8 cellular contexts compared by ENCODE assay signal in genomic region chr1:120942223-120942944, GRCh38. TPM values are rescaled to one million over a fixed set of nuclear protein-coding genes. Genes with fewer than 3 reads are reported as not detected.
DNase-seq lines count a peak whose midpoint lies in the region; ATAC-seq and TF ChIP-seq lines count a peak whose summit lies in the region.
"Not testable (repeated sequence)": the region's sequence is repeated elsewhere in the genome, so short reads cannot be mapped to it uniquely, and the experiment has no call there.

No MANE protein-coding gene starts in this region.

- not testable (repeated sequence) for H3K4me1 ChIP-seq in PC-3 (ENCODE audit: insufficient read depth, low read length); esophagus (ENCODE audit: control insufficient read depth in 2 of 2, insufficient read depth in 2 of 2, low read length in 1 of 2); mucosa of rectum (ENCODE audit: control insufficient read depth in 2 of 2, insufficient read depth in 2 of 2, low read length in 2 of 2)

- H3F3A ChIP-seq in PC-3 (ENCODE audit: low read length, unreplicated experiment), result not testable (repeated sequence)

- DNase-seq in COR-L47 (lab: John Stamatoyannopoulos, UW) (peak; percentile 13), PC-3 (peak; percentile 66)
- DNase-seq in activated T-cell treated with anti-CD3 and anti-CD28 coated beads, Interleukin-2, amount 50 U/mL, for 4 hours, result peak; percentile 65
- DNase-seq in stimulated activated CD8-positive, alpha-beta memory T cell treated with anti-CD3 and anti-CD28 coated beads, Interleukin-15, amount 100 ng/mL, for 1 hour (ENCODE audit: low read depth), result peak; percentile 50

- H3K4me2 ChIP-seq in PC-3 (ENCODE audit: low read length), result peak overlapping the region; percentile 52

- BruUV-seq in PC-3 (replicated peaks; lab: Mats Ljungman, UMichigan), result TSS peak; percentile 100

- H3K9ac ChIP-seq in PC-3 (ENCODE audit: low read length) (peak overlapping the region; percentile 51), mucosa of rectum (ENCODE audit: low read depth in 1 of 2, low read length in 2 of 2) (peak overlapping the region; percentile 72 to 77)

- not testable (repeated sequence) for H3K27me3 ChIP-seq in PC-3 (ENCODE audit: low read length); esophagus (ENCODE audit: control insufficient read depth in 1 of 2, insufficient read depth in 2 of 2, low read length in 2 of 2); mucosa of rectum (ENCODE audit: control insufficient read depth in 2 of 2, insufficient read depth in 2 of 2, low read length in 2 of 2)

- H4K20me1 ChIP-seq in PC-3 (ENCODE audit: low read length), result not testable (repeated sequence)

- H3K27me3 Mint-ChIP-seq in activated T-cell treated with anti-CD3 and anti-CD28 coated beads, Interleukin-2, amount 50 U/mL, for 4 hours (ENCODE audit: low read depth), result not testable (repeated sequence)

- peak overlapping the region; percentile 85 for H3K4me3 Mint-ChIP-seq in activated T-cell treated with anti-CD3 and anti-CD28 coated beads, Interleukin-2, amount 50 U/mL, for 4 hours

- H3K4me3 ChIP-seq in PC-3 (ENCODE audit: low read length) (peak overlapping the region; percentile 53), esophagus (ENCODE audit: low read depth in 1 of 2, low read length in 2 of 2) (peak overlapping the region; percentile 44 to 53), mucosa of rectum (ENCODE audit: low read length in 2 of 2) (peak overlapping the region; percentile 72 to 75)

- POLR2A ChIA-PET in PC-3 (lab: Charles Lee; ENCODE audit: unreplicated experiment), result not testable (repeated sequence)

- H3K36me3 Mint-ChIP-seq in activated T-cell treated with anti-CD3 and anti-CD28 coated beads, Interleukin-2, amount 50 U/mL, for 4 hours (ENCODE audit: insufficient read depth), result not testable (repeated sequence)

- intact Hi-C loops in PC-3 (cut with micrococcal nuclease), result not testable (repeated sequence)

- H3K9me2 ChIP-seq in PC-3 (replicated peaks; ENCODE audit: low read length), result not testable (repeated sequence)

- H3K9me3 ChIP-seq in PC-3 (ENCODE audit: low read length); esophagus (ENCODE audit: control insufficient read depth in 2 of 2, insufficient read depth in 1 of 2, low read depth in 1 of 2, low read length in 1 of 2); mucosa of rectum (ENCODE audit: control insufficient read depth in 2 of 2, low read length in 2 of 2): not testable (repeated sequence)

- peak overlapping the region; percentile 57; the same call in 1 of the 2 replicates for H2AFZ ChIP-seq in PC-3 (ENCODE audit: low read length)

- CTCF ChIA-PET in PC-3 (lab: Charles Lee), result not testable (repeated sequence)

- not testable (repeated sequence) for TF ChIP-seq CTCF in PC-3 (conservative IDR thresholded peaks at IDR 0.05; ENCODE audit: low read depth, low read length)

- H3K79me2 ChIP-seq in PC-3 (ENCODE audit: low read length), result not testable (repeated sequence)

- WGBS in esophagus, 2 donors, result 2% methylated on average over 31 to 32 of the region's 33 CpGs

- not testable (repeated sequence) for H3K9me3 Mint-ChIP-seq in activated T-cell treated with anti-CD3 and anti-CD28 coated beads, Interleukin-2, amount 50 U/mL, for 4 hours

- not testable (repeated sequence) for H3K36me3 ChIP-seq in PC-3 (ENCODE audit: low read depth, low read length); esophagus (ENCODE audit: control insufficient read depth in 2 of 2, insufficient read depth in 2 of 2, low read length in 1 of 2); mucosa of rectum (ENCODE audit: control insufficient read depth in 2 of 2, insufficient read depth in 2 of 2, low read length in 2 of 2)

- peaks cover 30% of the 10 kb centered on the region for H3K4me1 Mint-ChIP-seq in activated T-cell treated with anti-CD3 and anti-CD28 coated beads, Interleukin-2, amount 50 U/mL, for 4 hours (ENCODE audit: low read depth)

- 0 out of 2 replicates have a peak overlapping the region, but pooled peaks have one; percentile 20 for H3K27ac ChIP-seq in PC-3 (ENCODE audit: low read length)
- H3K27ac ChIP-seq in esophagus (ENCODE audit: low read depth in 2 of 2, low read length in 1 of 2), result peak overlapping the region; percentile 45 to 74
- H3K27ac ChIP-seq in mucosa of rectum (ENCODE audit: low read depth in 2 of 2, low read length in 2 of 2), result peak overlapping the region; percentile 74 to 79

- ATAC-seq in GM21381 (IDR thresholded peaks at IDR 0.05; ENCODE audit: unreplicated experiment), result peak; percentile 88
- ATAC-seq in HG03571 (IDR thresholded peaks at IDR 0.05; ENCODE audit: unreplicated experiment), result peak; percentile 73
- ATAC-seq in PC-3, result peak; percentile 68
- ATAC-seq in activated T-cell treated with anti-CD3 and anti-CD28 coated beads, Interleukin-2, amount 50 U/mL, for 4 hours, result peak; percentile 85 to 87

RNA-seq across cellular contexts. Expression of gene PPIAL4A, which starts 52.8 kb away (rescaled TPM):
- not detected in 2 replicates for total RNA-seq in PC-3 (2014; rRNA removed)
- total RNA-seq in activated T-cell treated with anti-CD3 and anti-CD28 coated beads, Interleukin-2, amount 50 U/mL, for 4 hours, result not detected
- polyA plus RNA-seq in esophagus, result not detected

Comparison
In these comparisons a context has a peak if more than half of its experiments do, and no peak if none do; other contexts are left out.
1. Peak in every context shown above with its lines: DNase-seq, ATAC-seq, H3K4me3 ChIP-seq and H3K27ac ChIP-seq.
2. DNase-seq: peak in every context shown above with its lines; median percentile 66 in PC-3; 65 in activated T-cell treated with anti-CD3 and anti-CD28 coated beads, Interleukin-2, amount 50 U/mL, for 4 hours; 50 in stimulated activated CD8-positive, alpha-beta memory T cell treated with anti-CD3 and anti-CD28 coated beads, Interleukin-15, amount 100 ng/mL, for 1 hour; 13 in COR-L47.
3. H3K27ac ChIP-seq: peak in every context shown above with its lines; median percentile 76 in mucosa of rectum; 60 in esophagus; 20 in PC-3.